1 cellular context compared by ENCODE assay signal in the genomic region with DNA sequence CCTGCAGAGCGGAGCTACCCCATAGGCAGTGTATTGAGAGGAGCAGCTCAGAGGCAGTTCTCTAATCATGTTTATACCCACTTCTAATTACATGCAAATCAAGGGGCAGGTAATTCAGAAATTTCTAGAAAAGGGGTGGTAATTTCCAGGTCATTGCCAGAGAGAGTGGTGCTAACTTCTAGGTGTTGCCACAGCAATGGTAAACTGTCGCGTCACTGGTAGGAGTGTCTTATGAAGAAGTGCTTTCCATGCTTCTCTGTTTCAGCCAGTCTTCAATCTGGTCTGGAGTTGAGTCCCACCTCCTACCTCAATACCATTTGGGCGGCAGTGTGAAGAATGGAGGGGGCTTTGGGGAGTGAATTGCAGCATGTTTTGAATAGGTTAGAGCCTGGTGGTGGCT.
TF ChIP-seq lines count a peak whose summit lies in the region.

No MANE protein-coding gene starts in this region.

TF ChIP-seq in IMR-90, 13 proteins besides CTCF, POLR2A, EP300 and RAD21 (continued from another document):
- no peak for TF ChIP-seq USF2 (IDR thresholded peaks at IDR 0.05; ENCODE audit: low read depth, low read length)
